ENCODE assay signal across 1 cellular context in the genomic region with DNA sequence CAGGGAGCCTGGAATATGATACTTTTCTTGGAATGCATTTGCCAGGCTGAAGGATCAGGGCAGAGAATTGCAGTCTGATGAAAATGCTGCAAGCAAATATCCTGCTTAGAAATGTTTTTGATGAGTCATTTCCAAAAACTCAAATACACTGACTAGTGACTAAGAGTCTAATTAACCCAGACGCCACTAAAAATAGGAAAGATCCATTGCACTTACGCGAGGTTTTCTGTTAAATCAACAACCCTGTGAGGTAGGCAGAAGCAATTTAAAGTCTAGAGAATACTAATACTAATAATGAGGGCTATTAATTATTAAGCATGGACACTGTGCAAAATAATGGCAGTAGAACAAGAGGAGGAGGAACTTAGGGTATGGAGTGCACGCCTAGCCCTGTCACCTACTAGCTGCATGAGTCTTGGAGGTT.
A peak's percentile ranks its signal among the peaks of the same experiment; 100 is the strongest.
TF ChIP-seq lines count a peak whose summit lies in the region.

No MANE protein-coding gene starts in this region.

TF ChIP-seq in GM12878, 131 proteins besides CTCF, POLR2A, EP300 and RAD21 (continued from another document):
- TF ChIP-seq, protein P1, sequence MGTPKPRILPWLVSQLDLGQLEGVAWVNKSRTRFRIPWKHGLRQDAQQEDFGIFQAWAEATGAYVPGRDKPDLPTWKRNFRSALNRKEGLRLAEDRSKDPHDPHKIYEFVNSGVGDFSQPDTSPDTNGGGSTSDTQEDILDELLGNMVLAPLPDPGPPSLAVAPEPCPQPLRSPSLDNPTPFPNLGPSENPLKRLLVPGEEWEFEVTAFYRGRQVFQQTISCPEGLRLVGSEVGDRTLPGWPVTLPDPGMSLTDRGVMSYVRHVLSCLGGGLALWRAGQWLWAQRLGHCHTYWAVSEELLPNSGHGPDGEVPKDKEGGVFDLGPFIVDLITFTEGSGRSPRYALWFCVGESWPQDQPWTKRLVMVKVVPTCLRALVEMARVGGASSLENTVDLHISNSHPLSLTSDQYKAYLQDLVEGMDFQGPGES (IDR thresholded peaks at IDR 0.05) = no peak
- TF ChIP-seq BMI1 (IDR thresholded peaks at IDR 0.05; ENCODE audit: borderline replicate concordance) = peak; percentile 68
- TF ChIP-seq, protein P2, sequence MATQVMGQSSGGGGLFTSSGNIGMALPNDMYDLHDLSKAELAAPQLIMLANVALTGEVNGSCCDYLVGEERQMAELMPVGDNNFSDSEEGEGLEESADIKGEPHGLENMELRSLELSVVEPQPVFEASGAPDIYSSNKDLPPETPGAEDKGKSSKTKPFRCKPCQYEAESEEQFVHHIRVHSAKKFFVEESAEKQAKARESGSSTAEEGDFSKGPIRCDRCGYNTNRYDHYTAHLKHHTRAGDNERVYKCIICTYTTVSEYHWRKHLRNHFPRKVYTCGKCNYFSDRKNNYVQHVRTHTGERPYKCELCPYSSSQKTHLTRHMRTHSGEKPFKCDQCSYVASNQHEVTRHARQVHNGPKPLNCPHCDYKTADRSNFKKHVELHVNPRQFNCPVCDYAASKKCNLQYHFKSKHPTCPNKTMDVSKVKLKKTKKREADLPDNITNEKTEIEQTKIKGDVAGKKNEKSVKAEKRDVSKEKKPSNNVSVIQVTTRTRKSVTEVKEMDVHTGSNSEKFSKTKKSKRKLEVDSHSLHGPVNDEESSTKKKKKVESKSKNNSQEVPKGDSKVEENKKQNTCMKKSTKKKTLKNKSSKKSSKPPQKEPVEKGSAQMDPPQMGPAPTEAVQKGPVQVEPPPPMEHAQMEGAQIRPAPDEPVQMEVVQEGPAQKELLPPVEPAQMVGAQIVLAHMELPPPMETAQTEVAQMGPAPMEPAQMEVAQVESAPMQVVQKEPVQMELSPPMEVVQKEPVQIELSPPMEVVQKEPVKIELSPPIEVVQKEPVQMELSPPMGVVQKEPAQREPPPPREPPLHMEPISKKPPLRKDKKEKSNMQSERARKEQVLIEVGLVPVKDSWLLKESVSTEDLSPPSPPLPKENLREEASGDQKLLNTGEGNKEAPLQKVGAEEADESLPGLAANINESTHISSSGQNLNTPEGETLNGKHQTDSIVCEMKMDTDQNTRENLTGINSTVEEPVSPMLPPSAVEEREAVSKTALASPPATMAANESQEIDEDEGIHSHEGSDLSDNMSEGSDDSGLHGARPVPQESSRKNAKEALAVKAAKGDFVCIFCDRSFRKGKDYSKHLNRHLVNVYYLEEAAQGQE (IDR thresholded peaks at IDR 0.05; ENCODE audit: low read depth, low read length) = no peak
